Comparison of ENCODE assay signal across 1 cellular context in genomic region chr13:113486698-113487097, GRCh38.
TF ChIP-seq lines count a peak whose summit lies in the region.

No MANE protein-coding gene starts in this region.

TF ChIP-seq in WTC11, 78 proteins besides CTCF, POLR2A, EP300 and RAD21 (continued from another document):
- TF ChIP-seq E2F4 (CRISPR knock-in tag; IDR thresholded peaks at IDR 0.05; ENCODE audit: borderline replicate concordance, low read depth), result no peak
- TF ChIP-seq FOXP4 (CRISPR knock-in tag; IDR thresholded peaks at IDR 0.05), result no peak
- TF ChIP-seq GTF2I (CRISPR knock-in tag; conservative IDR thresholded peaks at IDR 0.05), result no peak
- TF ChIP-seq CBFB (CRISPR knock-in tag; IDR thresholded peaks at IDR 0.05; ENCODE audit: low read depth), result no peak
- TF ChIP-seq ATF1 (CRISPR knock-in tag; IDR thresholded peaks at IDR 0.05), result no peak
- TF ChIP-seq TEAD4 (CRISPR knock-in tag; IDR thresholded peaks at IDR 0.05), result no peak
- no peak for TF ChIP-seq RORB (CRISPR knock-in tag; IDR thresholded peaks at IDR 0.05)
- TF ChIP-seq ATF2 (CRISPR knock-in tag; IDR thresholded peaks at IDR 0.05; ENCODE audit: borderline replicate concordance, low read depth), result no peak
- no peak for TF ChIP-seq SMAD4 (CRISPR knock-in tag; IDR thresholded peaks at IDR 0.05)
- TF ChIP-seq ZNF396 (CRISPR knock-in tag; IDR thresholded peaks at IDR 0.05; ENCODE audit: borderline replicate concordance), result no peak
- TF ChIP-seq PREB (CRISPR knock-in tag; IDR thresholded peaks at IDR 0.05; ENCODE audit: borderline replicate concordance), result no peak
- no peak for TF ChIP-seq ZSCAN18 (CRISPR knock-in tag; IDR thresholded peaks at IDR 0.05)
- TF ChIP-seq NR1H2 (CRISPR knock-in tag; IDR thresholded peaks at IDR 0.05), result no peak
- no peak for TF ChIP-seq IRF1 (CRISPR knock-in tag; IDR thresholded peaks at IDR 0.05)
- no peak for TF ChIP-seq SOX15 (CRISPR knock-in tag; IDR thresholded peaks at IDR 0.05)
- no peak for TF ChIP-seq NFATC4 (CRISPR knock-in tag; IDR thresholded peaks at IDR 0.05)
- TF ChIP-seq ZNF512 (CRISPR knock-in tag; IDR thresholded peaks at IDR 0.05; ENCODE audit: borderline replicate concordance), result no peak
